1 cellular context compared by ENCODE assay signal in genomic region chr1:78092686-78093085, GRCh38.
TF ChIP-seq lines count a peak whose summit lies in the region.

No MANE protein-coding gene starts in this region.

TF ChIP-seq in K562, 482 proteins besides CTCF, POLR2A, EP300 and RAD21:
- no peak for TF ChIP-seq ZHX1 (conservative IDR thresholded peaks at IDR 0.05; ENCODE audit: low read length)
- no peak for TF ChIP-seq ZNF778 (CRISPR knock-in tag; IDR thresholded peaks at IDR 0.05)
- TF ChIP-seq FOSL1 (tag; conservative IDR thresholded peaks at IDR 0.05) = peak; percentile 28
- no peak for TF ChIP-seq POLR2B (IDR thresholded peaks at IDR 0.05; ENCODE audit: low read depth, partially characterized antibody)
- TF ChIP-seq OTX1 (CRISPR knock-in tag; IDR thresholded peaks at IDR 0.05) = no peak
